In the genomic region with DNA sequence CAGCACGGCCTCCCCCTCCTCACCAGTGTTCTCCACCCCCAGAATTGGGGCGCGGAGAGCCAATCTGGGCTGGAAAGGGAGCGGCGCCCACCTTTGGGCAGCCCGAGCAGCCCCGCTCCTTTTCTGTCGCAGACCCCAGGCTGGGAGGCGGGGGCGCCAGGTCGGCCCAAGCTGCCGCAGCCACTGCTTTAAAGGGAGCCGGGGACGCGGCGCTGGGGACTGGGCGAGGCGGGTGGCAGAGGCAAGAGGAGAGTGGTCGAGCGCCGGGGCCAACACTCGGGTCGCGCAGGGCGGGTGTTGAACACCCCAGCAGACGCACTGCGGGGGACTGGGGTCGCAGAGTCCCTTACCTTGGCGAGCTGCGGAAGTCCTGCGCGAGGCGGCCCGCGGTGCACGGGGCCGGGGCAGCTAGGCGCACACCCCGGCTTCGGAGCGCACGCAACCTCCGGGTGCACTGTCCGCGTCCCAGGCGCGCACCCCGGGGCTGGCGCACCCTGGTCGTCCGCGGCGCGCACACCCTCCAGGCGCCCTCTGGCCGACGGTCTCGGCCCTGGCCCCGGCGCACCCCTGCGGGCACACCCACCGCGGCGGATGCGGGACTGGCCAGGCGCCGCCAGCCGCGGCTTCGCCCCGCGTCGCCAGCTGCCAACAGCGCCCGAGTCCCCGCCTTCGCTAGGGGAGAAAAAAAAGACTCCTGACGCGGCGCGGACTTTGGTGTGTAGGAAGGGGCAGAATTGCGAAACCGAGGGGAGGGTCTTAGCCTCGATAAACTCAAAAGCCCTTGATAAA, we compare ENCODE assay signal across 9 cellular contexts. TPM values are rescaled to one million over a fixed set of nuclear protein-coding genes. Genes with fewer than 3 reads are reported as not detected.
DNase-seq lines count a peak whose midpoint lies in the region; ATAC-seq and TF ChIP-seq lines count a peak whose summit lies in the region.
"Had no signal": no experiment of that assay in that cellular context is flagged by ENCODE, and none has a peak within 500 bp of the region (broad histone marks: within the 10 kb centered on the region; RNA-seq: fewer than 3 reads in every experiment).

A gene (minus strand): TSS at position 679 of the 789 bp plus-strand sequence. CDS start 37,870 bp downstream, outside the sequence.

- H3K4me2 ChIP-seq in skeletal muscle satellite cell (ENCODE audit: low read length), result peak within 1 kb of the TSS; percentile 85

- H3K4me3 ChIP-seq in HUES64 (ENCODE audit: low read length) (peak within 1 kb of the TSS; percentile 65), skeletal muscle satellite cell (ENCODE audit: low read length) (peak within 1 kb of the TSS; percentile 63)

- H3K9ac ChIP-seq in HUES64 (ENCODE audit: low read depth, low read length) (peak within 1 kb of the TSS; percentile 1; the same call in 1 of the 2 replicates), skeletal muscle satellite cell (ENCODE audit: low read depth, low read length) (no peak within 1 kb of the TSS)

- H3K36me3 Mint-ChIP-seq in activated naive CD8-positive, alpha-beta T cell, result no peaks in the 10 kb centered on the region

- H3K9me3 ChIP-seq in HUES64 (ENCODE audit: insufficient read depth, low read depth, low read length) (no peaks in the 10 kb centered on the region), skeletal muscle satellite cell (replicated peaks; ENCODE audit: low read length) (no peaks in the 10 kb centered on the region)

- TF ChIP-seq POLR2A in GM18505 (IDR thresholded peaks at IDR 0.05; ENCODE audit: borderline replicate concordance, extremely low read depth, insufficient read depth, insufficient read length), result no peak

- H3K27me3 ChIP-seq in HUES64 (ENCODE audit: insufficient read depth, low read length), result peaks cover 61% of the 10 kb centered on the region
- H3K27me3 ChIP-seq in skeletal muscle satellite cell (ENCODE audit: control insufficient read depth, insufficient read depth, low read length), result peaks cover 39% of the 10 kb centered on the region

- H3K9me3 Mint-ChIP-seq in activated naive CD8-positive, alpha-beta T cell (ENCODE audit: low read depth), result no peaks in the 10 kb centered on the region

- H3K36me3 ChIP-seq in HUES64 (ENCODE audit: insufficient read depth, low read length), result no peaks in the 10 kb centered on the region
- no peaks in the 10 kb centered on the region for H3K36me3 ChIP-seq in skeletal muscle satellite cell (ENCODE audit: insufficient read depth, low read length)

- no peak for ATAC-seq in GM18505 (IDR thresholded peaks at IDR 0.05; ENCODE audit: unreplicated experiment)

- WGBS in HUES64, result under 1% methylated on average over 84 of the region's 84 CpGs

- H3K4me1 Mint-ChIP-seq in activated naive CD8-positive, alpha-beta T cell (ENCODE audit: low read depth), result peaks cover 4% of the 10 kb centered on the region

- H3K27ac Mint-ChIP-seq in activated naive CD8-positive, alpha-beta T cell, result no peak within 1 kb of the TSS

- H3K4me3 Mint-ChIP-seq in activated naive CD8-positive, alpha-beta T cell, result peak within 1 kb of the TSS; percentile 35

- H3K27me3 Mint-ChIP-seq in activated naive CD8-positive, alpha-beta T cell, result peaks cover 13% of the 10 kb centered on the region

- DNase-seq in iPS-NIHi7 (ENCODE audit: extremely low spot score) (peak; percentile 51), GM20000 (ENCODE audit: low spot score) (no peak), A172 (ENCODE audit: low spot score) (no peak)
- no peak for DNase-seq in stimulated activated CD4-positive, alpha-beta T cell treated with anti-CD3 and anti-CD28 coated beads, Interleukin-12 subunit alpha, Interleukin-12 subunit beta, amount 100 ng/mL, for 4 hours

- 0 out of 2 replicates have a peak, but pooled peaks cover 5% of the 10 kb centered on the region for H3K4me1 ChIP-seq in HUES64 (ENCODE audit: insufficient read depth, low read length)
- H3K4me1 ChIP-seq in skeletal muscle satellite cell (ENCODE audit: control insufficient read depth, insufficient read depth, low read length), result peaks cover 10% of the 10 kb centered on the region

- H3K27ac ChIP-seq in HUES64 (ENCODE audit: low read depth, low read length), result no peak within 1 kb of the TSS

- no peak for TF ChIP-seq CTCF in GM20000 (IDR thresholded peaks at IDR 0.05; ENCODE audit: extremely low read depth, missing control alignments)

RNA-seq across cellular contexts. Expression of the gene that starts here (rescaled TPM):
- polyA plus RNA-seq in HUES64 (2013, experiment 1 of 2), result 0.50 TPM
- 1.3 TPM for polyA plus RNA-seq in HUES64 (2013, experiment 2 of 2)
- total RNA-seq in skeletal muscle satellite cell (2012; rRNA removed), result under 0.01 and 0.22 TPM in 2 replicates
- total RNA-seq in A172 (2014; rRNA removed; shearing (Covaris generic)), result 0.09 TPM in 1 of 2 replicates, not detected in the other
- total RNA-seq: activated CD8-positive, alpha-beta memory T cell treated with anti-CD3 and anti-CD28 coated beads for 36 hours had no signal
